ENCODE assay signal across 23 cellular contexts in the genomic region with DNA sequence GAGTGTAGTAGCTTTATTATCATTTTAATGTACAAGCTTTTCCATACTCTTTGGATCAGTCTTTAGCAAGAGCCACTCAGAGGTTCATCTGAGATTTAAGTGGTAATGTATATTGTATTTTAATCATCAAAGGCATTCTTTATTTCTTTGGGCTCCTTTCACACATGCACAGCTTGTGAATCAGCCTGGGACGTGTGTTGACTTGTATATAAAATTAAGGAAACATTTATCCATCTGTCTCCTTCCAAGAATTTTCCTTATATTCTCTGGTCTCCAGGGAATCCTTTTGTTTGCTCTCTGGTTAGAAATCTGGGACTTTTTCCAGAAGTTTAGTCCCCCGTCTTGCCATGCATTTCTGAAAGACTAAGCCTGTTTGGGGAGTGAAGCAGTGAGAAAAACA.
DNase-seq lines count a peak whose midpoint lies in the region; TF ChIP-seq lines count a peak whose summit lies in the region.
"Had no signal": no experiment of that assay in that cellular context is flagged by ENCODE, and none has a peak within 500 bp of the region (broad histone marks: within the 10 kb centered on the region; RNA-seq: fewer than 3 reads in every experiment).

No MANE protein-coding gene starts in this region.

- intact Hi-C loops in ovary (cut with DNase I), result no loop called here

- TF ChIP-seq EP300 in ovary (IDR thresholded peaks at IDR 0.05), result no peak

- no peak for TF ChIP-seq POLR2A in ovary (IDR thresholded peaks at IDR 0.05)

- 2 to 5% (median 3%) methylated on average over 2 of the region's 2 CpGs for WGBS in ovary, 3 donors

- TF ChIP-seq CTCF in epithelial cell of esophagus (IDR thresholded peaks at IDR 0.05; ENCODE audit: insufficient read depth, low read depth, low read length, missing control alignments) (no peak), ovary (IDR thresholded peaks at IDR 0.05) (no peak)

- H3K4me1 ChIP-seq in ovary (ENCODE audit: insufficient read depth), result no peaks in the 10 kb centered on the region
- H3K4me1 ChIP-seq: Caco-2 had no signal

- DNase-seq in HS-5 (ENCODE audit: low read depth) (peak; percentile 0), NCI-H446 (lab: John Stamatoyannopoulos, UW) (peak; percentile 1 to 86), epithelial cell of esophagus (ENCODE audit: low read depth) (peak; percentile 18), mucosa of gallbladder (ENCODE audit: low spot score) (no peak), nucleus accumbens (lab: John Stamatoyannopoulos, UW) (no peak), NCI-H1930 (lab: John Stamatoyannopoulos, UW) (no peak), ovary (no peak)
- DNase-seq: C1 segment of cervical spinal cord; Caco-2; CD8-positive, alpha-beta T cell; DMS79 treated with DMSO at 0.1 percent for 48 hours; GF-D8; NCI-H1092 treated with DMSO at 0.1 percent for 48 hours; NCI-H146; NCI-H2029; NCI-H2227 treated with DMSO at 0.1 percent for 48 hours; NCI-H510A treated with DMSO at 0.1 percent for 48 hours; NCI-H774; NK-92 treated with Interleukin-12 subunit alpha and Interleukin-12 subunit beta, amount 100 ng/mL, for 24 hours; RPMI8226; SHP77 treated with DMSO at 0.1 percent for 48 hours; T-helper 1 cell had no signal

- no peaks in the 10 kb centered on the region for H3K36me3 ChIP-seq in ovary

- no peaks in the 10 kb centered on the region for H3K9me3 ChIP-seq in ovary
- H3K9me3 ChIP-seq: Caco-2 had no signal

- H3K27me3 ChIP-seq in ovary, result no peaks in the 10 kb centered on the region

- H3K27ac ChIP-seq in ovary, result no peak overlapping the region
- H3K27ac ChIP-seq: KMS-11 had no signal

- no peak overlapping the region for H3K4me3 ChIP-seq in epithelial cell of esophagus (ENCODE audit: low read length)
- no peak overlapping the region for H3K4me3 ChIP-seq in ovary

Comparison
In these comparisons a context has a peak if more than half of its experiments do, and no peak if none do; other contexts are left out.
1. DNase-seq: peak in HS-5 (single experiment), NCI-H446 (2 of 2) and epithelial cell of esophagus (single experiment); none in mucosa of gallbladder (single experiment), nucleus accumbens (0 of 56), NCI-H1930 (0 of 2) and ovary (0 of 5).